In genomic region chr6:32969685-32970412, GRCh38 we compare ENCODE assay signal across 1 cellular context.
TF ChIP-seq lines count a peak whose summit lies in the region.

No MANE protein-coding gene starts in this region.

TF ChIP-seq in IMR-90, 13 proteins besides CTCF, POLR2A, EP300 and RAD21 (continued from another document):
- TF ChIP-seq RFX5 (IDR thresholded peaks at IDR 0.05; ENCODE audit: low read depth, low read length) (no peak; the same call in 1 of the 2 replicates), SMC3 (IDR thresholded peaks at IDR 0.05; ENCODE audit: low read depth, low read length) (no peak), FOS (IDR thresholded peaks at IDR 0.05; ENCODE audit: low read depth, low read length) (peak; percentile 87), ELK1 (IDR thresholded peaks at IDR 0.05; ENCODE audit: borderline replicate concordance, low read depth, low read length) (no peak), MAZ (IDR thresholded peaks at IDR 0.05; ENCODE audit: borderline replicate concordance, low read depth, low read length) (peak; percentile 41; the same call in 1 of the 2 replicates), MAFK (IDR thresholded peaks at IDR 0.05; ENCODE audit: low read depth, low read length) (peak; percentile 77)
